11 cellular contexts compared by ENCODE assay signal in the genomic region with DNA sequence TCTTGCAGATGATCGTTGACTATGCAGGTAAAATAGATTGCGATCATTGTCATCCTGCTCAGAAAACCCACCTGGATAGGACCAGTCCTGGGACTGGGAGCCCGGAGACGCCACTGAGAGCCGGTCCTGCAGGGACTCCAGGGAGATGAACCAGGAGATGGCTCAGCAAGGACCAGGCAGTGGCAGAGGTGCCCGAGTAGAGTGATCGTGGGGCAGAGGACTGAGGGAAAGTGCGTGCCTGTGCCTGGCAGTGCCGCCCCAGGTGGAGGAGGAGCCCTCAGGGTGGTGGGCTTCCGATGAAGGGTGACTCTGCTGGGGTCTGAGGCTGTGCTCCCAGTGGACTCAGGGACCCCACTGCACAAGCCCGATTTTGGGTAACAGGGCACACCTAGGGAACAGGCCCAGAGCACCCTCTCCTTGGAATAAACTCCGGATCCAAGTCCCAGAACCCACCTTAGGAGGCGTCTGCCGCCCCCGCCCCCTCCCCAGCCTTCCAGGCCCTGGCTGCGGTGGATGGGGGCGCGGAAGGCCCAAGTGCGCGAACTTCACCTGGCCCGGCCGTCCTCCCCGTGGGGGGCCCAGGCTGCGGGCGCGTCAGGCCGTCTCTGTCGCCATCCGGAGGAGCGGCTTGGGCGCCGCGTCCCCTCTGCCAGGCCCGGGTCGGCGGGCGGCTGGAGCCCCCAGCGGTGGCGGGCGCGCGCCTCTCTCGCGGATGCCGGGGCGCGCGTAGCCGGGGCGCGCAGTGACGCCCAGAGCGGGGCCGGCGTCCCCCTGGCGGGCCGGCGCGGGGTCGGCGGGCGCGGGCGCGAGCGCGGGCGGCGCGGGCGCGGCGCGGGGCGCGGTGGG.
DNase-seq lines count a peak whose midpoint lies in the region; ATAC-seq, FAIRE-seq and TF ChIP-seq lines count a peak whose summit lies in the region.
"Had no signal": no experiment of that assay in that cellular context is flagged by ENCODE, and none has a peak within 500 bp of the region (broad histone marks: within the 10 kb centered on the region; RNA-seq: fewer than 3 reads in every experiment).

No MANE protein-coding gene starts in this region.

- H3K4me3 Mint-ChIP-seq in GM23338 = peak overlapping the region; percentile 61
- H3K4me3 Mint-ChIP-seq: activated T-helper 1 cell treated with anti-CD3 and anti-CD28 coated beads, Interleukin-12 subunit alpha, Interleukin-12 subunit beta, Interleukin-2, Interleukin-4 antibody, amounts not matched to agents 30 ng/mL and 10 ng/mL and 1 ng/mL, durations not matched to agents 14 hours and 24 hours and 36 hours had no signal

- peaks cover 51% of the 10 kb centered on the region for H3K4me1 Mint-ChIP-seq in GM23338

- H3K9ac ChIP-seq in SK-N-MC (ENCODE audit: insufficient read length) = no peak overlapping the region

- H3K36me3 ChIP-seq in GM23338 (ENCODE audit: insufficient read depth) (no peaks in the 10 kb centered on the region), SK-N-MC (ENCODE audit: insufficient read depth, low read length) (no peaks in the 10 kb centered on the region), spleen (no peaks in the 10 kb centered on the region)

- H2AFZ ChIP-seq in GM23338 = no peak overlapping the region

- peaks cover 8% of the 10 kb centered on the region for H3K4me1 ChIP-seq in GM23338 (ENCODE audit: insufficient read depth)
- H3K4me1 ChIP-seq in spleen = peaks cover 0 to 19% (median 10%) of the 10 kb centered on the region in 6 donors

- no peaks in the 10 kb centered on the region for H4K20me1 ChIP-seq in GM23338 (replicated peaks; ENCODE audit: insufficient read depth)

- H3K27me3 ChIP-seq in GM23338 (ENCODE audit: insufficient read depth) = peaks cover 22% of the 10 kb centered on the region; the same call in 1 of the 2 replicates
- peaks cover 2 to 90% (median 39%) of the 10 kb centered on the region in 7 donors for H3K27me3 ChIP-seq in spleen (replicated peaks in 1 of 7)

- no peak overlapping the region for H3K27ac Mint-ChIP-seq in GM23338
- H3K27ac Mint-ChIP-seq: activated T-helper 1 cell treated with anti-CD3 and anti-CD28 coated beads, Interleukin-12 subunit alpha, Interleukin-12 subunit beta, Interleukin-2, Interleukin-4 antibody, amounts not matched to agents 30 ng/mL and 10 ng/mL and 1 ng/mL, durations not matched to agents 14 hours and 24 hours and 36 hours had no signal

- peak in 1 of 2 experiments; percentile 25; a peak in 2 of 4 replicates for TF ChIP-seq CTCF in GM23338 (conservative IDR thresholded peaks at IDR 0.05; ENCODE audit: low read depth in 2 of 2)
- TF ChIP-seq CTCF in spleen (IDR thresholded peaks at IDR 0.05 in 8 of 11, conservative IDR thresholded peaks at IDR 0.05 in 3 of 11) = peak in 1 of 11 experiments; percentile 0

- 0 out of 3 replicates have a peak, but pooled peaks cover 2% of the 10 kb centered on the region for H3K36me3 Mint-ChIP-seq in GM23338 (ENCODE audit: low read depth)

- 12 to 73% (median 23%) methylated on average over 9 to 76 of the region's 76 CpGs for WGBS in spleen, 5 donors

- intact Hi-C loops in spleen (cut with DNase I; ENCODE audit: low total_unique reads) = no loop called here

- H3K27ac ChIP-seq in GM23338 (ENCODE audit: low read depth) (no peak overlapping the region), SK-N-MC (no peak overlapping the region), spleen (no peak overlapping the region)

- no peaks in the 10 kb centered on the region for H3K9me2 ChIP-seq in GM23338 (ENCODE audit: insufficient read depth)

- no peak for FAIRE-seq in H54 (lab: Jason Lieb, UNC)
- FAIRE-seq: keratinocyte had no signal

- H3K27me3 Mint-ChIP-seq in GM23338 (ENCODE audit: insufficient read depth, low read depth, poor library complexity) = peaks cover 31% of the 10 kb centered on the region

- H3K4me3 ChIP-seq in GM23338 (peak overlapping the region; percentile 41; the same call in 1 of the 2 replicates), SK-N-MC (peak overlapping the region; percentile 61), spleen (no peak overlapping the region)

- DNase-seq in GM23338 (ENCODE audit: low spot score) (peak; percentile 61), SK-N-MC (ENCODE audit: low read depth, low spot score) (no peak), iPS-NIHi7 (ENCODE audit: extremely low spot score) (peak; percentile 85), spleen (peak; percentile 55), SKM-1 (lab: John Stamatoyannopoulos, UW; ENCODE audit: unreplicated experiment) (no peak), H54 (ENCODE audit: insufficient read length, low spot score) (no peak)
- no peak for DNase-seq in activated CD4-positive, alpha-beta T cell treated with anti-CD3 and anti-CD28 coated beads for 4 hours
- DNase-seq: stimulated activated CD4-positive, alpha-beta T cell treated with anti-CD3 and anti-CD28 coated beads, Interleukin-1b, Interleukin-23, amount 100 ng/mL, for 48 hours; stimulated activated naive CD4-positive, alpha-beta T cell had no signal

- H3F3A ChIP-seq in GM23338 (replicated peaks; ENCODE audit: low read depth) = no peaks in the 10 kb centered on the region

- TF ChIP-seq POLR2A in spleen (IDR thresholded peaks at IDR 0.05) = no peak
- no peak for TF ChIP-seq POLR2A in H54 (IDR thresholded peaks at IDR 0.05; ENCODE audit: low read depth, low read length)

- H3K9me3 Mint-ChIP-seq in GM23338 = no peaks in the 10 kb centered on the region; the same call in 2 of the 3 replicates
- H3K9me3 Mint-ChIP-seq: activated T-helper 1 cell treated with anti-CD3 and anti-CD28 coated beads, Interleukin-12 subunit alpha, Interleukin-12 subunit beta, Interleukin-2, Interleukin-4 antibody, amounts not matched to agents 30 ng/mL and 10 ng/mL and 1 ng/mL, durations not matched to agents 14 hours and 24 hours and 36 hours had no signal

- H3K9me3 ChIP-seq in SK-N-MC (ENCODE audit: low read depth, low read length) (no peaks in the 10 kb centered on the region), spleen (no peaks in the 10 kb centered on the region)

- ATAC-seq in GM23338 = peak; percentile 20

- peak overlapping the region; percentile 71; the same call in 1 of the 2 replicates for H3K4me2 ChIP-seq in GM23338

- H3K79me2 ChIP-seq in GM23338 (replicated peaks; ENCODE audit: insufficient read depth) = peaks cover 12% of the 10 kb centered on the region

TF ChIP-seq in GM23338, 12 proteins besides CTCF, POLR2A, EP300 and RAD21 (continues in another document):
- TF ChIP-seq, protein P1, sequence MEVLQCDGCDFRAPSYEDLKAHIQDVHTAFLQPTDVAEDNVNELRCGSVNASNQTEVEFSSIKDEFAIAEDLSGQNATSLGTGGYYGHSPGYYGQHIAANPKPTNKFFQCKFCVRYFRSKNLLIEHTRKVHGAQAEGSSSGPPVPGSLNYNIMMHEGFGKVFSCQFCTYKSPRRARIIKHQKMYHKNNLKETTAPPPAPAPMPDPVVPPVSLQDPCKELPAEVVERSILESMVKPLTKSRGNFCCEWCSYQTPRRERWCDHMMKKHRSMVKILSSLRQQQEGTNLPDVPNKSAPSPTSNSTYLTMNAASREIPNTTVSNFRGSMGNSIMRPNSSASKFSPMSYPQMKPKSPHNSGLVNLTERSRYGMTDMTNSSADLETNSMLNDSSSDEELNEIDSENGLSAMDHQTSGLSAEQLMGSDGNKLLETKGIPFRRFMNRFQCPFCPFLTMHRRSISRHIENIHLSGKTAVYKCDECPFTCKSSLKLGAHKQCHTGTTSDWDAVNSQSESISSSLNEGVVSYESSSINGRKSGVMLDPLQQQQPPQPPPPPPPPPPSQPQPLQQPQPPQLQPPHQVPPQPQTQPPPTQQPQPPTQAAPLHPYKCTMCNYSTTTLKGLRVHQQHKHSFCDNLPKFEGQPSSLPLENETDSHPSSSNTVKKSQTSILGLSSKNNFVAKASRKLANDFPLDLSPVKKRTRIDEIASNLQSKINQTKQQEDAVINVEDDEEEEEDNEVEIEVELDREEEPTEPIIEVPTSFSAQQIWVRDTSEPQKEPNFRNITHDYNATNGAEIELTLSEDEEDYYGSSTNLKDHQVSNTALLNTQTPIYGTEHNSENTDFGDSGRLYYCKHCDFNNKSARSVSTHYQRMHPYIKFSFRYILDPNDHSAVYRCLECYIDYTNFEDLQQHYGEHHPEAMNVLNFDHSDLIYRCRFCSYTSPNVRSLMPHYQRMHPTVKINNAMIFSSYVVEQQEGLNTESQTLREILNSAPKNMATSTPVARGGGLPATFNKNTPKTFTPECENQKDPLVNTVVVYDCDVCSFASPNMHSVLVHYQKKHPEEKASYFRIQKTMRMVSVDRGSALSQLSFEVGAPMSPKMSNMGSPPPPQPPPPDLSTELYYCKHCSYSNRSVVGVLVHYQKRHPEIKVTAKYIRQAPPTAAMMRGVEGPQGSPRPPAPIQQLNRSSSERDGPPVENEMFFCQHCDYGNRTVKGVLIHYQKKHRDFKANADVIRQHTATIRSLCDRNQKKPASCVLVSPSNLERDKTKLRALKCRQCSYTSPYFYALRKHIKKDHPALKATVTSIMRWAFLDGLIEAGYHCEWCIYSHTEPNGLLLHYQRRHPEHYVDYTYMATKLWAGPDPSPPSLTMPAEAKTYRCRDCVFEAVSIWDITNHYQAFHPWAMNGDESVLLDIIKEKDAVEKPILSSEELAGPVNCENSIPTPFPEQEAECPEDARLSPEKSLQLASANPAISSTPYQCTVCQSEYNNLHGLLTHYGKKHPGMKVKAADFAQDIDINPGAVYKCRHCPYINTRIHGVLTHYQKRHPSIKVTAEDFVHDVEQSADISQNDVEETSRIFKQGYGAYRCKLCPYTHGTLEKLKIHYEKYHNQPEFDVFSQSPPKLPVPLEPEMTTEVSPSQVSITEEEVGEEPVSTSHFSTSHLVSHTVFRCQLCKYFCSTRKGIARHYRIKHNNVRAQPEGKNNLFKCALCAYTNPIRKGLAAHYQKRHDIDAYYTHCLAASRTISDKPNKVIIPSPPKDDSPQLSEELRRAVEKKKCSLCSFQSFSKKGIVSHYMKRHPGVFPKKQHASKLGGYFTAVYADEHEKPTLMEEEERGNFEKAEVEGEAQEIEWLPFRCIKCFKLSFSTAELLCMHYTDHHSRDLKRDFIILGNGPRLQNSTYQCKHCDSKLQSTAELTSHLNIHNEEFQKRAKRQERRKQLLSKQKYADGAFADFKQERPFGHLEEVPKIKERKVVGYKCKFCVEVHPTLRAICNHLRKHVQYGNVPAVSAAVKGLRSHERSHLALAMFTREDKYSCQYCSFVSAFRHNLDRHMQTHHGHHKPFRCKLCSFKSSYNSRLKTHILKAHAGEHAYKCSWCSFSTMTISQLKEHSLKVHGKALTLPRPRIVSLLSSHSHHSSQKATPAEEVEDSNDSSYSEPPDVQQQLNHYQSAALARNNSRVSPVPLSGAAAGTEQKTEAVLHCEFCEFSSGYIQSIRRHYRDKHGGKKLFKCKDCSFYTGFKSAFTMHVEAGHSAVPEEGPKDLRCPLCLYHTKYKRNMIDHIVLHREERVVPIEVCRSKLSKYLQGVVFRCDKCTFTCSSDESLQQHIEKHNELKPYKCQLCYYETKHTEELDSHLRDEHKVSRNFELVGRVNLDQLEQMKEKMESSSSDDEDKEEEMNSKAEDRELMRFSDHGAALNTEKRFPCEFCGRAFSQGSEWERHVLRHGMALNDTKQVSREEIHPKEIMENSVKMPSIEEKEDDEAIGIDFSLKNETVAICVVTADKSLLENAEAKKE (CRISPR knock-in tag; IDR thresholded peaks at IDR 0.05) = no peak

Comparison
In these comparisons a context has a peak if more than half of its experiments do, and no peak if none do; other contexts are left out.
1. DNase-seq: peak in GM23338 (single experiment), iPS-NIHi7 (single experiment) and spleen (single experiment); none in SK-N-MC (single experiment), activated CD4-positive, alpha-beta T cell treated with anti-CD3 and anti-CD28 coated beads for 4 hours (0 of 2), SKM-1 (single experiment) and H54 (single experiment).
2. H3K4me3 ChIP-seq: peak in GM23338 (single experiment) and SK-N-MC (single experiment); none in spleen (0 of 8).